1 cellular context compared by ENCODE assay signal in genomic region chr15:69474846-69475455, GRCh38.
TF ChIP-seq lines count a peak whose summit lies in the region.

No MANE protein-coding gene starts in this region.

TF ChIP-seq in GM23338, 12 proteins besides CTCF, POLR2A, EP300 and RAD21 (continued from another document):
- TF ChIP-seq, protein P1, sequence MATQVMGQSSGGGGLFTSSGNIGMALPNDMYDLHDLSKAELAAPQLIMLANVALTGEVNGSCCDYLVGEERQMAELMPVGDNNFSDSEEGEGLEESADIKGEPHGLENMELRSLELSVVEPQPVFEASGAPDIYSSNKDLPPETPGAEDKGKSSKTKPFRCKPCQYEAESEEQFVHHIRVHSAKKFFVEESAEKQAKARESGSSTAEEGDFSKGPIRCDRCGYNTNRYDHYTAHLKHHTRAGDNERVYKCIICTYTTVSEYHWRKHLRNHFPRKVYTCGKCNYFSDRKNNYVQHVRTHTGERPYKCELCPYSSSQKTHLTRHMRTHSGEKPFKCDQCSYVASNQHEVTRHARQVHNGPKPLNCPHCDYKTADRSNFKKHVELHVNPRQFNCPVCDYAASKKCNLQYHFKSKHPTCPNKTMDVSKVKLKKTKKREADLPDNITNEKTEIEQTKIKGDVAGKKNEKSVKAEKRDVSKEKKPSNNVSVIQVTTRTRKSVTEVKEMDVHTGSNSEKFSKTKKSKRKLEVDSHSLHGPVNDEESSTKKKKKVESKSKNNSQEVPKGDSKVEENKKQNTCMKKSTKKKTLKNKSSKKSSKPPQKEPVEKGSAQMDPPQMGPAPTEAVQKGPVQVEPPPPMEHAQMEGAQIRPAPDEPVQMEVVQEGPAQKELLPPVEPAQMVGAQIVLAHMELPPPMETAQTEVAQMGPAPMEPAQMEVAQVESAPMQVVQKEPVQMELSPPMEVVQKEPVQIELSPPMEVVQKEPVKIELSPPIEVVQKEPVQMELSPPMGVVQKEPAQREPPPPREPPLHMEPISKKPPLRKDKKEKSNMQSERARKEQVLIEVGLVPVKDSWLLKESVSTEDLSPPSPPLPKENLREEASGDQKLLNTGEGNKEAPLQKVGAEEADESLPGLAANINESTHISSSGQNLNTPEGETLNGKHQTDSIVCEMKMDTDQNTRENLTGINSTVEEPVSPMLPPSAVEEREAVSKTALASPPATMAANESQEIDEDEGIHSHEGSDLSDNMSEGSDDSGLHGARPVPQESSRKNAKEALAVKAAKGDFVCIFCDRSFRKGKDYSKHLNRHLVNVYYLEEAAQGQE (IDR thresholded peaks at IDR 0.05; ENCODE audit: unreplicated experiment), result no peak
- TF ChIP-seq NANOG (IDR thresholded peaks at IDR 0.05; ENCODE audit: borderline replicate concordance), result no peak
- TF ChIP-seq ZNF114 (CRISPR knock-in tag; IDR thresholded peaks at IDR 0.05), result no peak
- TF ChIP-seq JUNB (IDR thresholded peaks at IDR 0.05; ENCODE audit: unreplicated experiment), result no peak
